ENCODE assay signal across 16 cellular contexts in the genomic region with DNA sequence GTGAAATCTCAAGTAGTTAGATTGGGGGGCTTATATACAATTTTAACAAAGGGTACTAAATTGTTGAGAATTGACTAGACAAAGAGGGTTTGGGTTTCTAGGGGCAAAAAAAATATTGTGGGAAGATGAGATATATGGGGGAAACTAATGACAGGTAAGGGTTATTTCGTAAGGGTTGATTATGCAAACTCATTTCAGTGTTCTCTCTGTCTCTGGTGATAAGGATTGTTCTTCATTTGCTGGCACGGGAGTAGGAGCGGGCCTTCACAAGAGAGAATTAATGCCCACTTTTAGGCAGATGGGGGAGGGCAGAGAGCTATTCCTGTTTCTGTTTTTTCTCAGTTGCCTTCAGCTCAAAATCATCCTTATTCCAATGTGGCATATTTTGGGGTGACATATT.
"Had no signal": no experiment of that assay in that cellular context is flagged by ENCODE, and none has a peak within 500 bp of the region (broad histone marks: within the 10 kb centered on the region; RNA-seq: fewer than 3 reads in every experiment).

No MANE protein-coding gene starts in this region.

- DNase-seq: heart right ventricle; hypothalamus; kidney glomerular epithelial cell; naive thymus-derived CD4-positive, alpha-beta T cell; nephron progenitor cell; spleen; stimulated activated CD4-positive, alpha-beta T cell treated with anti-CD3 and anti-CD28 coated beads, Interleukin-15, amount 100 ng/mL, for 24 hours; stimulated activated CD4-positive, alpha-beta T cell treated with anti-CD3 and anti-CD28 coated beads, Interleukin-1b, Interleukin-23, amount 100 ng/mL, for 48 hours; stimulated activated CD4-positive, alpha-beta T cell treated with anti-CD3 and anti-CD28 coated beads, Interleukin-4, amount 100 ng/mL, for 24 hours; tibial artery; upper lobe of left lung had no signal

- H3K36me3 ChIP-seq: heart right ventricle, spleen, tibial artery, upper lobe of left lung, vagina had no signal

- ATAC-seq: heart right ventricle; naive thymus-derived CD4-positive, alpha-beta T cell; sciatic nerve; stimulated activated memory B cell treated with anti-CD40 and anti-IgM and Interleukin-4, amounts not matched to agents 10 μg/mL and 1 μg/mL and 100 μg/mL, for 72 hours had no signal

- H3K27me3 ChIP-seq: heart right ventricle, spleen, tibial artery, upper lobe of left lung, vagina had no signal

- FAIRE-seq: frontal cortex, islet of Langerhans had no signal

- H3K4me3 ChIP-seq: heart right ventricle, spleen, tibial artery, upper lobe of left lung, vagina had no signal
